21 cellular contexts compared by ENCODE assay signal in the genomic region with DNA sequence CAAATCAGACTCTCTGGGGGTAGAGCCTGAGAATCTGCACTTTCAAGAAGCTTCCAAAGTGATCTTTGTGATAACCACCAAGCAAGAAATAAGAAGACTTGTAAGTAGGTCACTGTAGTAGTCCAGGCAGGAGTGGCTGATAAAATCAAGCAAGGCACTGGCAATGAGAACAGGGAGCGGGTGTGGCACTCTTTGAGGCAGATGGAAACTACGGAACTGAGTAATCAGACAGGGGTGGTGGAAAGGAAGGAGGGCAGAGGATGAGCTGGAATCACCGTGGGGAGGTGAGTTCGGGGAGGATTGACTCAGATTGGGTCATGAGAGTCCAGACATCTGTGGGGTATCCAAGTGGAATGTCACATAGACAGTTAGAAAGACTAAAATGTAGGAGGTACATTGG. TPM values are rescaled to one million over a fixed set of nuclear protein-coding genes. Genes with fewer than 3 reads are reported as not detected.
A peak's percentile ranks its signal among the peaks of the same experiment; 100 is the strongest.
DNase-seq lines count a peak whose midpoint lies in the region; ATAC-seq and TF ChIP-seq lines count a peak whose summit lies in the region.
"Had no signal": no experiment of that assay in that cellular context is flagged by ENCODE, and none has a peak within 500 bp of the region (broad histone marks: within the 10 kb centered on the region; RNA-seq: fewer than 3 reads in every experiment).

No MANE protein-coding gene starts in this region.

- H3K27me3 Mint-ChIP-seq in activated CD8-positive, alpha-beta T cell treated with anti-CD3 and anti-CD28 coated beads, Interleukin-2, amount 10 ng/mL, durations not matched to agents 7 days and 5 days (ENCODE audit: low read depth) = peaks cover 6% of the 10 kb centered on the region
- H3K27me3 Mint-ChIP-seq in activated CD8-positive, alpha-beta T cell treated with anti-CD3 and anti-CD28 coated beads for 36 hours = peaks cover 13% of the 10 kb centered on the region
- peaks cover 14% of the 10 kb centered on the region for H3K27me3 Mint-ChIP-seq in CD4-positive, alpha-beta T cell

- no peak for TF ChIP-seq CTCF in activated CD8-positive, alpha-beta T cell treated with anti-CD3 and anti-CD28 coated beads for 36 hours (IDR thresholded peaks at IDR 0.05)
- TF ChIP-seq CTCF in fibroblast of mammary gland (conservative IDR thresholded peaks at IDR 0.05; ENCODE audit: control insufficient read depth, insufficient read depth, low read depth, low read length) (no peak), transverse colon (IDR thresholded peaks at IDR 0.05) (no peak), esophagus squamous epithelium (IDR thresholded peaks at IDR 0.05) (no peak)
- TF ChIP-seq CTCF in CD4-positive, alpha-beta T cell (IDR thresholded peaks at IDR 0.05) = no peak

- TF ChIP-seq POLR2A in transverse colon (IDR thresholded peaks at IDR 0.05) = no peak
- no peak for TF ChIP-seq POLR2A in esophagus squamous epithelium (IDR thresholded peaks at IDR 0.05)

- no peak overlapping the region for H3K4me3 ChIP-seq in fibroblast of mammary gland (ENCODE audit: control insufficient read depth, low read depth, low read length)
- no peak overlapping the region for H3K4me3 ChIP-seq in transverse colon
- H3K4me3 ChIP-seq in esophagus squamous epithelium = no peak overlapping the region

- intact Hi-C loops in activated CD8-positive, alpha-beta T cell treated with anti-CD3 and anti-CD28 coated beads for 36 hours (cut with micrococcal nuclease) = loop anchor here (2.0 to 10.0 kb wide), 4 partner anchors 119 to 679 kb away; no protein-coding TSS in a partner anchor
- intact Hi-C loops in transverse colon (cut with DNase I; ENCODE audit: low total_unique reads) (loop anchor here (2.0 to 10.0 kb wide), 2 partner anchors 339 to 601 kb away; no protein-coding TSS in a partner anchor), esophagus squamous epithelium (cut with DNase I) (loop anchor here (5.0 kb wide), 3 partner anchors 342 to 602 kb away; no protein-coding TSS in a partner anchor)
- intact Hi-C loops in CD4-positive, alpha-beta T cell (cut with DNase I, micrococcal nuclease) = loop anchor here (2.0 to 10.0 kb wide), 7 partner anchors 122 to 1317 kb away; partner anchors contain the start of gene CRADD (in 1 of the 2)

- no peaks in the 10 kb centered on the region for H3K36me3 Mint-ChIP-seq in activated CD8-positive, alpha-beta T cell treated with anti-CD3 and anti-CD28 coated beads, Interleukin-2, amount 10 ng/mL, durations not matched to agents 7 days and 5 days (ENCODE audit: low read depth)
- H3K36me3 Mint-ChIP-seq in activated CD8-positive, alpha-beta T cell treated with anti-CD3 and anti-CD28 coated beads for 36 hours (ENCODE audit: low read depth) = no peaks in the 10 kb centered on the region
- no peaks in the 10 kb centered on the region for H3K36me3 Mint-ChIP-seq in CD4-positive, alpha-beta T cell (ENCODE audit: low read depth)
- H3K36me3 Mint-ChIP-seq: CD4-positive, alpha-beta memory T cell had no signal

- H3K27ac ChIP-seq in transverse colon = no peak overlapping the region
- no peak overlapping the region for H3K27ac ChIP-seq in esophagus squamous epithelium
- no peak overlapping the region for H3K27ac ChIP-seq in CD4-positive, alpha-beta T cell (ENCODE audit: low read depth, low read length)
- H3K27ac ChIP-seq: 22Rv1, KMS-11 had no signal

- in situ Hi-C loops in transverse colon (cut with MboI; ENCODE audit: low pct_ligation_motif_present in 1 of 4, low pct_unique_long_range_greater_than_20kb in 1 of 4, low sequenced_read_pairs in 3 of 4) = loop anchor here (5.0 to 25.0 kb wide), 5 partner anchors 329 to 1117 kb away; no protein-coding TSS in a partner anchor

- peaks cover 40% of the 10 kb centered on the region for H3K4me1 Mint-ChIP-seq in activated CD8-positive, alpha-beta T cell treated with anti-CD3 and anti-CD28 coated beads, Interleukin-2, amount 10 ng/mL, durations not matched to agents 7 days and 5 days (ENCODE audit: low read depth)
- H3K4me1 Mint-ChIP-seq in activated CD8-positive, alpha-beta T cell treated with anti-CD3 and anti-CD28 coated beads for 36 hours (ENCODE audit: low read depth) = peaks cover 31% of the 10 kb centered on the region
- peaks cover 5% of the 10 kb centered on the region for H3K4me1 Mint-ChIP-seq in CD4-positive, alpha-beta T cell (ENCODE audit: low read depth)

- no peaks in the 10 kb centered on the region for H3K36me3 ChIP-seq in transverse colon
- H3K36me3 ChIP-seq in esophagus squamous epithelium = no peaks in the 10 kb centered on the region

- H3K4me1 ChIP-seq in transverse colon = peaks cover 2 to 21% (median 5%) of the 10 kb centered on the region in 4 donors
- peaks cover 13 to 26% (median 15%) of the 10 kb centered on the region in 3 donors for H3K4me1 ChIP-seq in esophagus squamous epithelium

- H3K4me3 Mint-ChIP-seq in activated CD8-positive, alpha-beta T cell treated with anti-CD3 and anti-CD28 coated beads, Interleukin-2, amount 10 ng/mL, durations not matched to agents 7 days and 5 days = no peak overlapping the region
- no peak overlapping the region for H3K4me3 Mint-ChIP-seq in activated CD8-positive, alpha-beta T cell treated with anti-CD3 and anti-CD28 coated beads for 36 hours
- no peak overlapping the region for H3K4me3 Mint-ChIP-seq in CD4-positive, alpha-beta T cell

- CTCF ChIA-PET in activated CD8-positive, alpha-beta T cell treated with anti-CD3 and anti-CD28 coated beads, Interleukin-2, amount 10 ng/mL, durations not matched to agents 7 days and 5 days (lab: Charles Lee) = interaction anchor here (0.9 to 7.8 kb wide), 13 partner anchors 13 to 707 kb away, joined by 3 to 259 read pairs (median 58); partner anchors contain the start of gene SOCS2
- CTCF ChIA-PET in activated CD8-positive, alpha-beta T cell treated with anti-CD3 and anti-CD28 coated beads for 36 hours (lab: Charles Lee) = interaction anchor here (0.7 to 6.8 kb wide), 12 partner anchors 8 to 1116 kb away, joined by 3 to 188 read pairs (median 36); partner anchors contain the start of gene SOCS2
- CTCF ChIA-PET in CD4-positive, alpha-beta T cell (lab: Charles Lee) = interaction anchor here (1.3 to 5.7 kb wide), 4 partner anchors 337 to 599 kb away, joined by 3 to 116 read pairs (median 62); no protein-coding TSS in a partner anchor

- 36 to 53% methylated on average over 4 of the region's 4 CpGs for WGBS in transverse colon (ENCODE audit: low coverage in 1 of 2), 2 donors
- WGBS in esophagus squamous epithelium, 2 donors = 44 to 65% methylated on average over 4 of the region's 4 CpGs

- POLR2A ChIA-PET in activated CD8-positive, alpha-beta T cell treated with anti-CD3 and anti-CD28 coated beads, Interleukin-2, amount 10 ng/mL, durations not matched to agents 7 days and 5 days (lab: Charles Lee) = interaction anchor here (1.1 kb wide), 1 partner anchor 601 kb away, joined by 3 read pairs; no protein-coding TSS in a partner anchor
- POLR2A ChIA-PET in activated CD8-positive, alpha-beta T cell treated with anti-CD3 and anti-CD28 coated beads for 36 hours (lab: Charles Lee) = interaction anchor here (1.7 kb wide), 1 partner anchor 8 kb away, joined by 8 read pairs; no protein-coding TSS in a partner anchor
- POLR2A ChIA-PET in CD4-positive, alpha-beta T cell (lab: Charles Lee) = interaction anchor here (1.9 kb wide), 1 partner anchor 596 kb away, joined by 4 read pairs; no protein-coding TSS in a partner anchor

- no peak for ATAC-seq in activated CD8-positive, alpha-beta T cell treated with anti-CD3 and anti-CD28 coated beads, Interleukin-2, amount 10 ng/mL, durations not matched to agents 7 days and 5 days
- no peak for ATAC-seq in activated CD8-positive, alpha-beta T cell treated with anti-CD3 and anti-CD28 coated beads for 36 hours
- no peak for ATAC-seq in GM18502 (IDR thresholded peaks at IDR 0.05; ENCODE audit: poor library complexity, unreplicated experiment)
- no peak for ATAC-seq in CD4-positive, alpha-beta T cell (ENCODE audit: poor library complexity)

- H3K9me3 Mint-ChIP-seq in activated CD8-positive, alpha-beta T cell treated with anti-CD3 and anti-CD28 coated beads, Interleukin-2, amount 10 ng/mL, durations not matched to agents 7 days and 5 days (ENCODE audit: insufficient read depth) = no peaks in the 10 kb centered on the region
- H3K9me3 Mint-ChIP-seq in activated CD8-positive, alpha-beta T cell treated with anti-CD3 and anti-CD28 coated beads for 36 hours = no peaks in the 10 kb centered on the region
- no peaks in the 10 kb centered on the region for H3K9me3 Mint-ChIP-seq in CD4-positive, alpha-beta T cell
- H3K9me3 Mint-ChIP-seq: CD4-positive, alpha-beta memory T cell had no signal

- H3K27ac Mint-ChIP-seq in activated CD8-positive, alpha-beta T cell treated with anti-CD3 and anti-CD28 coated beads, Interleukin-2, amount 10 ng/mL, durations not matched to agents 7 days and 5 days = peak overlapping the region; percentile 1
- no peak overlapping the region for H3K27ac Mint-ChIP-seq in activated CD8-positive, alpha-beta T cell treated with anti-CD3 and anti-CD28 coated beads for 36 hours
- H3K27ac Mint-ChIP-seq in CD4-positive, alpha-beta T cell = no peak overlapping the region

- TF ChIP-seq EP300 in transverse colon (IDR thresholded peaks at IDR 0.05; ENCODE audit: low read depth) = no peak

- no peaks in the 10 kb centered on the region for H3K9me3 ChIP-seq in transverse colon
- H3K9me3 ChIP-seq in esophagus squamous epithelium = no peaks in the 10 kb centered on the region
- H3K9me3 ChIP-seq in CD4-positive, alpha-beta T cell (ENCODE audit: control insufficient read depth, low read length) = no peaks in the 10 kb centered on the region
- H3K9me3 ChIP-seq: SK-N-SH had no signal

- DNase-seq in activated CD8-positive, alpha-beta T cell treated with anti-CD3 and anti-CD28 coated beads, Interleukin-2, amount 10 ng/mL, durations not matched to agents 7 days and 5 days = no peak
- no peak for DNase-seq in activated CD8-positive, alpha-beta T cell treated with anti-CD3 and anti-CD28 coated beads for 36 hours
- DNase-seq in RPMI7951 (ENCODE audit: low read depth) (peak; percentile 41), fibroblast of mammary gland (ENCODE audit: low read depth) (peak; percentile 59), transverse colon (peak; percentile 29), esophagus squamous epithelium (lab: John Stamatoyannopoulos, UW) (no peak)
- no peak for DNase-seq in CD4-positive, alpha-beta T cell
- DNase-seq: Calu3; CD4-positive, alpha-beta memory T cell; MM.1S; NCI-H1092 treated with DMSO at 0.1 percent for 48 hours; NCI-H146; NCI-H2029 treated with DMSO at 0.1 percent for 48 hours; NCI-H2171 treated with DMSO at 0.1 percent for 48 hours; NCI-H446; NK-92 treated with Interleukin-12 subunit alpha and Interleukin-12 subunit beta, amount 100 ng/mL, for 24 hours; SHP77 treated with DMSO at 0.1 percent for 48 hours; SK-N-SH had no signal

- H3K27me3 ChIP-seq in transverse colon (no peaks in the 10 kb centered on the region), esophagus squamous epithelium (peaks cover 0 to 45% (median 0%) of the 10 kb centered on the region in 4 donors)
- H3K27me3 ChIP-seq in CD4-positive, alpha-beta T cell (ENCODE audit: control insufficient read depth, insufficient read depth, low read length) = no peaks in the 10 kb centered on the region

RNA-seq across cellular contexts. Expression of gene PLXNC1, which starts 44.4 kb away (rescaled TPM):
- total RNA-seq in activated CD8-positive, alpha-beta T cell treated with anti-CD3 and anti-CD28 coated beads, Interleukin-2, amount 10 ng/mL, durations not matched to agents 7 days and 5 days = 10 to 100 TPM; 43.8 to 45.6 TPM
- 1 to 10 TPM; 8.8 to 9.5 TPM for total RNA-seq in activated CD8-positive, alpha-beta T cell treated with anti-CD3 and anti-CD28 coated beads for 36 hours
- 0.10 and 0.24 TPM in 2 replicates for total RNA-seq in RPMI7951 (2014; rRNA removed; shearing (Covaris generic))
- 10 to 100 TPM in 1 of 4 donors, 1 to 10 TPM in 3; 3.3 to 12.7 (median 6.8) TPM for total RNA-seq in transverse colon
- 1 to 10 TPM; 1.0 to 6.7 (median 2.6) TPM for total RNA-seq in esophagus squamous epithelium
- 1 to 10 TPM; 5.2 to 5.3 TPM for total RNA-seq in CD4-positive, alpha-beta T cell

Comparison
In these comparisons a context has a peak if more than half of its experiments do, and no peak if none do; other contexts are left out.
1. DNase-seq: peak in RPMI7951 (single experiment), fibroblast of mammary gland (single experiment) and transverse colon (single experiment); none in activated CD8-positive, alpha-beta T cell treated with anti-CD3 and anti-CD28 coated beads, Interleukin-2, amount 10 ng/mL, durations not matched to agents 7 days and 5 days (single experiment), activated CD8-positive, alpha-beta T cell treated with anti-CD3 and anti-CD28 coated beads for 36 hours (single experiment), esophagus squamous epithelium (single experiment) and CD4-positive, alpha-beta T cell (0 of 10).